ENCODE assay signal across 8 cellular contexts in genomic region chr14:20412876-20413784, GRCh38. TPM values are rescaled to one million over a fixed set of nuclear protein-coding genes. Genes with fewer than 3 reads are reported as not detected.
DNase-seq lines count a peak whose midpoint lies in the region; ATAC-seq lines count a peak whose summit lies in the region.

Gene TEP1 (minus strand): TSS chr14:20413501. CDS start chr14:20408439, 5,062 bp downstream.

- H3K4me3 ChIP-seq in CD4-positive, CD25-positive, alpha-beta regulatory T cell (ENCODE audit: low read depth, low read length) = peak within 1 kb of the TSS; percentile 96

- peaks cover 26 to 49% (median 36%) of the 10 kb centered on the region in 4 donors for H3K4me1 Mint-ChIP-seq in CD4-positive, CD25-positive, alpha-beta regulatory T cell
- H3K4me1 Mint-ChIP-seq in effector memory CD8-positive, alpha-beta T cell (ENCODE audit: low read depth in 2 of 2) = peaks cover 24 to 45% of the 10 kb centered on the region in 2 donors

- peaks cover 5% of the 10 kb centered on the region for H3K36me3 ChIP-seq in CD4-positive, CD25-positive, alpha-beta regulatory T cell (ENCODE audit: control insufficient read depth, insufficient read depth, low read length)

- peak within 1 kb of the TSS; percentile 93 to 98 (median 96) for H3K27ac Mint-ChIP-seq in CD4-positive, CD25-positive, alpha-beta regulatory T cell
- H3K27ac Mint-ChIP-seq in effector memory CD8-positive, alpha-beta T cell = peak within 1 kb of the TSS; percentile 94 to 98

- POLR2A ChIA-PET in activated CD8-positive, alpha-beta memory T cell treated with anti-CD3 and anti-CD28 coated beads for 36 hours (lab: Charles Lee) = interaction anchor here (0.6 to 2.4 kb wide), 6 partner anchors 42 to 310 kb away, joined by 3 to 15 read pairs (median 4); partner anchors contain the start of genes APEX1, PARP2 and PNP

- peak within 1 kb of the TSS; percentile 91 for H3K27ac ChIP-seq in CD4-positive, CD25-positive, alpha-beta regulatory T cell (ENCODE audit: insufficient read depth, low read length, poor library complexity, severe bottlenecking)

- H3K9me3 Mint-ChIP-seq in CD4-positive, CD25-positive, alpha-beta regulatory T cell = no peaks in the 10 kb centered on the region
- H3K9me3 Mint-ChIP-seq in effector memory CD8-positive, alpha-beta T cell = no peaks in the 10 kb centered on the region

- no peaks in the 10 kb centered on the region for H3K27me3 Mint-ChIP-seq in CD4-positive, CD25-positive, alpha-beta regulatory T cell
- no peaks in the 10 kb centered on the region for H3K27me3 Mint-ChIP-seq in effector memory CD8-positive, alpha-beta T cell

- no peaks in the 10 kb centered on the region for H3K27me3 ChIP-seq in CD4-positive, CD25-positive, alpha-beta regulatory T cell (ENCODE audit: control insufficient read depth, insufficient read depth, low read length)

- ATAC-seq in CD4-positive, CD25-positive, alpha-beta regulatory T cell (ENCODE audit: low read depth in 2 of 2) = peak; percentile 73 to 74
- ATAC-seq in GM19452 (IDR thresholded peaks at IDR 0.05; ENCODE audit: unreplicated experiment) = peak; percentile 64
- ATAC-seq in effector memory CD8-positive, alpha-beta T cell (replicated peaks) = peak; percentile 71

- CTCF ChIA-PET in activated CD8-positive, alpha-beta memory T cell treated with anti-CD3 and anti-CD28 coated beads for 36 hours (lab: Charles Lee) = interaction anchor here (1.1 to 2.8 kb wide), 6 partner anchors 8 to 85 kb away, joined by 3 to 21 read pairs (median 4); partner anchors contain the start of genes APEX1 and PARP2

- peaks cover 18% of the 10 kb centered on the region for H3K4me1 ChIP-seq in CD4-positive, CD25-positive, alpha-beta regulatory T cell (ENCODE audit: control insufficient read depth, insufficient read depth, low read length, poor library complexity, severe bottlenecking)

- H3K36me3 Mint-ChIP-seq in CD4-positive, CD25-positive, alpha-beta regulatory T cell = peaks cover 9% of the 10 kb centered on the region
- peaks cover 5% of the 10 kb centered on the region for H3K36me3 Mint-ChIP-seq in effector memory CD8-positive, alpha-beta T cell (ENCODE audit: insufficient read depth)

- peak within 1 kb of the TSS; percentile 97 to 100 (median 98) for H3K4me3 Mint-ChIP-seq in CD4-positive, CD25-positive, alpha-beta regulatory T cell
- H3K4me3 Mint-ChIP-seq in effector memory CD8-positive, alpha-beta T cell = peak within 1 kb of the TSS; percentile 88 to 94

- peak; percentile 65 to 84 (median 66) for DNase-seq in CD4-positive, CD25-positive, alpha-beta regulatory T cell
- peak; percentile 79 for DNase-seq in HT-29 (ENCODE audit: low spot score)
- DNase-seq in NOMO-1 (lab: John Stamatoyannopoulos, UW; ENCODE audit: unreplicated experiment in 2 of 2) = peak; percentile 52 to 75
- DNase-seq in effector memory CD8-positive, alpha-beta T cell = peak; percentile 56 to 67 (median 59)
- DNase-seq in medulla oblongata (ENCODE audit: extremely low spot score) = peak; percentile 79
- DNase-seq in stimulated activated CD4-positive, alpha-beta T cell treated with anti-CD3 and anti-CD28 coated beads, TNF-alpha, amount 100 ng/mL, for 4 hours (ENCODE audit: low read depth in 3 of 3) = peak; percentile 43 to 60 (median 47)

- H3K9me3 ChIP-seq in CD4-positive, CD25-positive, alpha-beta regulatory T cell (ENCODE audit: control insufficient read depth in 2 of 2, low read length in 2 of 2) = no peaks in the 10 kb centered on the region

RNA-seq across cellular contexts. Expression of gene TEP1, which starts in this region (rescaled TPM):
- 63.8 TPM for total RNA-seq in CD4-positive, CD25-positive, alpha-beta regulatory T cell
- 1 to 10 TPM; 2.8 to 7.1 (median 5.3) TPM for polyA plus RNA-seq in CD4-positive, CD25-positive, alpha-beta regulatory T cell
- 10.9 and 12.6 TPM in 2 replicates for total RNA-seq in HT-29 (2014; rRNA removed; shearing (Covaris generic))
- total RNA-seq in activated CD8-positive, alpha-beta memory T cell treated with anti-CD3 and anti-CD28 coated beads for 36 hours = 10 to 100 TPM; 29.9 to 31.6 TPM

Comparison
In these comparisons a context has a peak if more than half of its experiments do, and no peak if none do; other contexts are left out.
1. Peak in every context shown above with its lines: DNase-seq, ATAC-seq, H3K4me3 ChIP-seq and H3K27ac ChIP-seq.